1 cellular context compared by ENCODE assay signal in the genomic region with DNA sequence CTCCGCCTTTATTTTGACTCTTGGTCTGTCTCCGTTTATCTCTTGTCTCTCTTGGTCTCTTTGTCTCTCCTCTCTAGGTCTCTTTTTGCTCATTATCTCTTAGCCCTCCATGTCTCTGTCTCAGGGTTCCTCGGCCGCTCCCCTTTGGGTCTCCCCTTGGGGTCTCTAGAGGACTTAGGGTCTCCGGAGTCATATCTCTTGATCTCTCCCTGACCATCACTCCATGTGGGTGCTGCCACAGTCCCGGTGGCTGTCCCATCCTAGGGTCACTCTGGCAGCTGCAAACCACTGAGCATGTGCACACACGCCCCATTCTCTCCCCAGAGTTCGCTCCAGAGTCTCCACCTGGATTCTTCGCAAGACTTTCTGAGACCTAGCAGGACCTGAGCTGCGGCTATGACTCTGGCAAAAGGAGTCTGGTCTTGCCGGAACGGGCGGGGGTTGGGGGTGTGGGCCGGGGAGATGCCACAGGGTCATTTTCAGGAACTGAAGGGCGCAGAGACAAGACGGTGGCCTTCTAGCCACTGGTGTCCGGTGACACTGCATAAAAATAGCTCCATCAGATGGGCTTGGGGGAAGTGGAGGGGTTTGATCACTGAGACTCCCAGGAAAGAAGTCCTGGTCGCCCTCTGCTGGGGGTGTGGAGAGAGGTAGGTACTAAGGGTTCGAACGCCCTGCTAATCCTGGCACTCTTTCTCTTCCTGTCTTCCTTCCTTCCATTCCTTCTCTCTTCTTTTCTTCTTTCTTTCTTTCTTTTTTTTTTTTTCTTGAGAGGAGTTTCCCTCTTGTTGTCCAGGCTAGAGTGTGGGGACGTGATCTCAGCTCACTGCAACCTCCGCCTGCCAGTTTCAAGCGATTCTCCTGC.
TF ChIP-seq lines count a peak whose summit lies in the region.

No MANE protein-coding gene starts in this region.

TF ChIP-seq in GM12878, 131 proteins besides CTCF, POLR2A, EP300 and RAD21:
- no peak for TF ChIP-seq SIN3A (IDR thresholded peaks at IDR 0.05; ENCODE audit: low read depth, low read length)
- TF ChIP-seq, protein P1, sequence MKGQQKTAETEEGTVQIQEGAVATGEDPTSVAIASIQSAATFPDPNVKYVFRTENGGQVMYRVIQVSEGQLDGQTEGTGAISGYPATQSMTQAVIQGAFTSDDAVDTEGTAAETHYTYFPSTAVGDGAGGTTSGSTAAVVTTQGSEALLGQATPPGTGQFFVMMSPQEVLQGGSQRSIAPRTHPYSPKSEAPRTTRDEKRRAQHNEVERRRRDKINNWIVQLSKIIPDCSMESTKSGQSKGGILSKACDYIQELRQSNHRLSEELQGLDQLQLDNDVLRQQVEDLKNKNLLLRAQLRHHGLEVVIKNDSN (IDR thresholded peaks at IDR 0.05; ENCODE audit: borderline replicate concordance, extremely low read length, insufficient read depth, low read depth, low read length), result no peak
- TF ChIP-seq SIX5 (IDR thresholded peaks at IDR 0.05; ENCODE audit: low read depth, low read length, severe bottlenecking), result no peak
- no peak for TF ChIP-seq BACH1 (IDR thresholded peaks at IDR 0.05; ENCODE audit: borderline replicate concordance)
- TF ChIP-seq CEBPB (IDR thresholded peaks at IDR 0.05; ENCODE audit: borderline replicate concordance in 1 of 2, low read depth in 2 of 2, low read length in 2 of 2), result no peak
- no peak for TF ChIP-seq RFX5 (IDR thresholded peaks at IDR 0.05; ENCODE audit: low read depth, low read length)
- TF ChIP-seq, protein P2, sequence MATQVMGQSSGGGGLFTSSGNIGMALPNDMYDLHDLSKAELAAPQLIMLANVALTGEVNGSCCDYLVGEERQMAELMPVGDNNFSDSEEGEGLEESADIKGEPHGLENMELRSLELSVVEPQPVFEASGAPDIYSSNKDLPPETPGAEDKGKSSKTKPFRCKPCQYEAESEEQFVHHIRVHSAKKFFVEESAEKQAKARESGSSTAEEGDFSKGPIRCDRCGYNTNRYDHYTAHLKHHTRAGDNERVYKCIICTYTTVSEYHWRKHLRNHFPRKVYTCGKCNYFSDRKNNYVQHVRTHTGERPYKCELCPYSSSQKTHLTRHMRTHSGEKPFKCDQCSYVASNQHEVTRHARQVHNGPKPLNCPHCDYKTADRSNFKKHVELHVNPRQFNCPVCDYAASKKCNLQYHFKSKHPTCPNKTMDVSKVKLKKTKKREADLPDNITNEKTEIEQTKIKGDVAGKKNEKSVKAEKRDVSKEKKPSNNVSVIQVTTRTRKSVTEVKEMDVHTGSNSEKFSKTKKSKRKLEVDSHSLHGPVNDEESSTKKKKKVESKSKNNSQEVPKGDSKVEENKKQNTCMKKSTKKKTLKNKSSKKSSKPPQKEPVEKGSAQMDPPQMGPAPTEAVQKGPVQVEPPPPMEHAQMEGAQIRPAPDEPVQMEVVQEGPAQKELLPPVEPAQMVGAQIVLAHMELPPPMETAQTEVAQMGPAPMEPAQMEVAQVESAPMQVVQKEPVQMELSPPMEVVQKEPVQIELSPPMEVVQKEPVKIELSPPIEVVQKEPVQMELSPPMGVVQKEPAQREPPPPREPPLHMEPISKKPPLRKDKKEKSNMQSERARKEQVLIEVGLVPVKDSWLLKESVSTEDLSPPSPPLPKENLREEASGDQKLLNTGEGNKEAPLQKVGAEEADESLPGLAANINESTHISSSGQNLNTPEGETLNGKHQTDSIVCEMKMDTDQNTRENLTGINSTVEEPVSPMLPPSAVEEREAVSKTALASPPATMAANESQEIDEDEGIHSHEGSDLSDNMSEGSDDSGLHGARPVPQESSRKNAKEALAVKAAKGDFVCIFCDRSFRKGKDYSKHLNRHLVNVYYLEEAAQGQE (IDR thresholded peaks at IDR 0.05; ENCODE audit: low read depth, low read length), result no peak
- TF ChIP-seq, protein P3, sequence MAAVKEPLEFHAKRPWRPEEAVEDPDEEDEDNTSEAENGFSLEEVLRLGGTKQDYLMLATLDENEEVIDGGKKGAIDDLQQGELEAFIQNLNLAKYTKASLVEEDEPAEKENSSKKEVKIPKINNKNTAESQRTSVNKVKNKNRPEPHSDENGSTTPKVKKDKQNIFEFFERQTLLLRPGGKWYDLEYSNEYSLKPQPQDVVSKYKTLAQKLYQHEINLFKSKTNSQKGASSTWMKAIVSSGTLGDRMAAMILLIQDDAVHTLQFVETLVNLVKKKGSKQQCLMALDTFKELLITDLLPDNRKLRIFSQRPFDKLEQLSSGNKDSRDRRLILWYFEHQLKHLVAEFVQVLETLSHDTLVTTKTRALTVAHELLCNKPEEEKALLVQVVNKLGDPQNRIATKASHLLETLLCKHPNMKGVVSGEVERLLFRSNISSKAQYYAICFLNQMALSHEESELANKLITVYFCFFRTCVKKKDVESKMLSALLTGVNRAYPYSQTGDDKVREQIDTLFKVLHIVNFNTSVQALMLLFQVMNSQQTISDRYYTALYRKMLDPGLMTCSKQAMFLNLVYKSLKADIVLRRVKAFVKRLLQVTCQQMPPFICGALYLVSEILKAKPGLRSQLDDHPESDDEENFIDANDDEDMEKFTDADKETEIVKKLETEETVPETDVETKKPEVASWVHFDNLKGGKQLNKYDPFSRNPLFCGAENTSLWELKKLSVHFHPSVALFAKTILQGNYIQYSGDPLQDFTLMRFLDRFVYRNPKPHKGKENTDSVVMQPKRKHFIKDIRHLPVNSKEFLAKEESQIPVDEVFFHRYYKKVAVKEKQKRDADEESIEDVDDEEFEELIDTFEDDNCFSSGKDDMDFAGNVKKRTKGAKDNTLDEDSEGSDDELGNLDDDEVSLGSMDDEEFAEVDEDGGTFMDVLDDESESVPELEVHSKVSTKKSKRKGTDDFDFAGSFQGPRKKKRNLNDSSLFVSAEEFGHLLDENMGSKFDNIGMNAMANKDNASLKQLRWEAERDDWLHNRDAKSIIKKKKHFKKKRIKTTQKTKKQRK (IDR thresholded peaks at IDR 0.05; ENCODE audit: low read depth, low read length), result no peak
- no peak for TF ChIP-seq KLF5 (IDR thresholded peaks at IDR 0.05; ENCODE audit: partially characterized antibody)
- no peak for TF ChIP-seq MEF2B (IDR thresholded peaks at IDR 0.05; ENCODE audit: partially characterized antibody, poor library complexity, severe bottlenecking)
- TF ChIP-seq, protein P4, sequence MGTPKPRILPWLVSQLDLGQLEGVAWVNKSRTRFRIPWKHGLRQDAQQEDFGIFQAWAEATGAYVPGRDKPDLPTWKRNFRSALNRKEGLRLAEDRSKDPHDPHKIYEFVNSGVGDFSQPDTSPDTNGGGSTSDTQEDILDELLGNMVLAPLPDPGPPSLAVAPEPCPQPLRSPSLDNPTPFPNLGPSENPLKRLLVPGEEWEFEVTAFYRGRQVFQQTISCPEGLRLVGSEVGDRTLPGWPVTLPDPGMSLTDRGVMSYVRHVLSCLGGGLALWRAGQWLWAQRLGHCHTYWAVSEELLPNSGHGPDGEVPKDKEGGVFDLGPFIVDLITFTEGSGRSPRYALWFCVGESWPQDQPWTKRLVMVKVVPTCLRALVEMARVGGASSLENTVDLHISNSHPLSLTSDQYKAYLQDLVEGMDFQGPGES (IDR thresholded peaks at IDR 0.05), result no peak
- TF ChIP-seq, protein P5, sequence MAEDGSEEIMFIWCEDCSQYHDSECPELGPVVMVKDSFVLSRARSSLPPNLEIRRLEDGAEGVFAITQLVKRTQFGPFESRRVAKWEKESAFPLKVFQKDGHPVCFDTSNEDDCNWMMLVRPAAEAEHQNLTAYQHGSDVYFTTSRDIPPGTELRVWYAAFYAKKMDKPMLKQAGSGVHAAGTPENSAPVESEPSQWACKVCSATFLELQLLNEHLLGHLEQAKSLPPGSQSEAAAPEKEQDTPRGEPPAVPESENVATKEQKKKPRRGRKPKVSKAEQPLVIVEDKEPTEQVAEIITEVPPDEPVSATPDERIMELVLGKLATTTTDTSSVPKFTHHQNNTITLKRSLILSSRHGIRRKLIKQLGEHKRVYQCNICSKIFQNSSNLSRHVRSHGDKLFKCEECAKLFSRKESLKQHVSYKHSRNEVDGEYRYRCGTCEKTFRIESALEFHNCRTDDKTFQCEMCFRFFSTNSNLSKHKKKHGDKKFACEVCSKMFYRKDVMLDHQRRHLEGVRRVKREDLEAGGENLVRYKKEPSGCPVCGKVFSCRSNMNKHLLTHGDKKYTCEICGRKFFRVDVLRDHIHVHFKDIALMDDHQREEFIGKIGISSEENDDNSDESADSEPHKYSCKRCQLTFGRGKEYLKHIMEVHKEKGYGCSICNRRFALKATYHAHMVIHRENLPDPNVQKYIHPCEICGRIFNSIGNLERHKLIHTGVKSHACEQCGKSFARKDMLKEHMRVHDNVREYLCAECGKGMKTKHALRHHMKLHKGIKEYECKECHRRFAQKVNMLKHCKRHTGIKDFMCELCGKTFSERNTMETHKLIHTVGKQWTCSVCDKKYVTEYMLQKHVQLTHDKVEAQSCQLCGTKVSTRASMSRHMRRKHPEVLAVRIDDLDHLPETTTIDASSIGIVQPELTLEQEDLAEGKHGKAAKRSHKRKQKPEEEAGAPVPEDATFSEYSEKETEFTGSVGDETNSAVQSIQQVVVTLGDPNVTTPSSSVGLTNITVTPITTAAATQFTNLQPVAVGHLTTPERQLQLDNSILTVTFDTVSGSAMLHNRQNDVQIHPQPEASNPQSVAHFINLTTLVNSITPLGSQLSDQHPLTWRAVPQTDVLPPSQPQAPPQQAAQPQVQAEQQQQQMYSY (CRISPR knock-in tag; IDR thresholded peaks at IDR 0.05), result no peak
- no peak for TF ChIP-seq NR2C2 (IDR thresholded peaks at IDR 0.05; ENCODE audit: borderline replicate concordance, control insufficient read depth, insufficient read length, low read depth)
- TF ChIP-seq CHD4 (IDR thresholded peaks at IDR 0.05), result no peak
- TF ChIP-seq SREBF2 (IDR thresholded peaks at IDR 0.05; ENCODE audit: low read length), result no peak
- TF ChIP-seq, protein P6, sequence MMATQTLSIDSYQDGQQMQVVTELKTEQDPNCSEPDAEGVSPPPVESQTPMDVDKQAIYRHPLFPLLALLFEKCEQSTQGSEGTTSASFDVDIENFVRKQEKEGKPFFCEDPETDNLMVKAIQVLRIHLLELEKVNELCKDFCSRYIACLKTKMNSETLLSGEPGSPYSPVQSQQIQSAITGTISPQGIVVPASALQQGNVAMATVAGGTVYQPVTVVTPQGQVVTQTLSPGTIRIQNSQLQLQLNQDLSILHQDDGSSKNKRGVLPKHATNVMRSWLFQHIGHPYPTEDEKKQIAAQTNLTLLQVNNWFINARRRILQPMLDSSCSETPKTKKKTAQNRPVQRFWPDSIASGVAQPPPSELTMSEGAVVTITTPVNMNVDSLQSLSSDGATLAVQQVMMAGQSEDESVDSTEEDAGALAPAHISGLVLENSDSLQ (IDR thresholded peaks at IDR 0.05), result no peak
- TF ChIP-seq ZSCAN29 (IDR thresholded peaks at IDR 0.05), result no peak
- TF ChIP-seq, protein P7, sequence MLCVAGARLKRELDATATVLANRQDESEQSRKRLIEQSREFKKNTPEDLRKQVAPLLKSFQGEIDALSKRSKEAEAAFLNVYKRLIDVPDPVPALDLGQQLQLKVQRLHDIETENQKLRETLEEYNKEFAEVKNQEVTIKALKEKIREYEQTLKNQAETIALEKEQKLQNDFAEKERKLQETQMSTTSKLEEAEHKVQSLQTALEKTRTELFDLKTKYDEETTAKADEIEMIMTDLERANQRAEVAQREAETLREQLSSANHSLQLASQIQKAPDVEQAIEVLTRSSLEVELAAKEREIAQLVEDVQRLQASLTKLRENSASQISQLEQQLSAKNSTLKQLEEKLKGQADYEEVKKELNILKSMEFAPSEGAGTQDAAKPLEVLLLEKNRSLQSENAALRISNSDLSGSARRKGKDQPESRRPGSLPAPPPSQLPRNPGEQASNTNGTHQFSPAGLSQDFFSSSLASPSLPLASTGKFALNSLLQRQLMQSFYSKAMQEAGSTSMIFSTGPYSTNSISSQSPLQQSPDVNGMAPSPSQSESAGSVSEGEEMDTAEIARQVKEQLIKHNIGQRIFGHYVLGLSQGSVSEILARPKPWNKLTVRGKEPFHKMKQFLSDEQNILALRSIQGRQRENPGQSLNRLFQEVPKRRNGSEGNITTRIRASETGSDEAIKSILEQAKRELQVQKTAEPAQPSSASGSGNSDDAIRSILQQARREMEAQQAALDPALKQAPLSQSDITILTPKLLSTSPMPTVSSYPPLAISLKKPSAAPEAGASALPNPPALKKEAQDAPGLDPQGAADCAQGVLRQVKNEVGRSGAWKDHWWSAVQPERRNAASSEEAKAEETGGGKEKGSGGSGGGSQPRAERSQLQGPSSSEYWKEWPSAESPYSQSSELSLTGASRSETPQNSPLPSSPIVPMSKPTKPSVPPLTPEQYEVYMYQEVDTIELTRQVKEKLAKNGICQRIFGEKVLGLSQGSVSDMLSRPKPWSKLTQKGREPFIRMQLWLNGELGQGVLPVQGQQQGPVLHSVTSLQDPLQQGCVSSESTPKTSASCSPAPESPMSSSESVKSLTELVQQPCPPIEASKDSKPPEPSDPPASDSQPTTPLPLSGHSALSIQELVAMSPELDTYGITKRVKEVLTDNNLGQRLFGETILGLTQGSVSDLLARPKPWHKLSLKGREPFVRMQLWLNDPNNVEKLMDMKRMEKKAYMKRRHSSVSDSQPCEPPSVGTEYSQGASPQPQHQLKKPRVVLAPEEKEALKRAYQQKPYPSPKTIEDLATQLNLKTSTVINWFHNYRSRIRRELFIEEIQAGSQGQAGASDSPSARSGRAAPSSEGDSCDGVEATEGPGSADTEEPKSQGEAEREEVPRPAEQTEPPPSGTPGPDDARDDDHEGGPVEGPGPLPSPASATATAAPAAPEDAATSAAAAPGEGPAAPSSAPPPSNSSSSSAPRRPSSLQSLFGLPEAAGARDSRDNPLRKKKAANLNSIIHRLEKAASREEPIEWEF (IDR thresholded peaks at IDR 0.05; ENCODE audit: insufficient replicate concordance, low read depth, low read length), result no peak
- TF ChIP-seq JUND (IDR thresholded peaks at IDR 0.05; ENCODE audit: low read depth, low read length), result no peak
- TF ChIP-seq, protein P8, sequence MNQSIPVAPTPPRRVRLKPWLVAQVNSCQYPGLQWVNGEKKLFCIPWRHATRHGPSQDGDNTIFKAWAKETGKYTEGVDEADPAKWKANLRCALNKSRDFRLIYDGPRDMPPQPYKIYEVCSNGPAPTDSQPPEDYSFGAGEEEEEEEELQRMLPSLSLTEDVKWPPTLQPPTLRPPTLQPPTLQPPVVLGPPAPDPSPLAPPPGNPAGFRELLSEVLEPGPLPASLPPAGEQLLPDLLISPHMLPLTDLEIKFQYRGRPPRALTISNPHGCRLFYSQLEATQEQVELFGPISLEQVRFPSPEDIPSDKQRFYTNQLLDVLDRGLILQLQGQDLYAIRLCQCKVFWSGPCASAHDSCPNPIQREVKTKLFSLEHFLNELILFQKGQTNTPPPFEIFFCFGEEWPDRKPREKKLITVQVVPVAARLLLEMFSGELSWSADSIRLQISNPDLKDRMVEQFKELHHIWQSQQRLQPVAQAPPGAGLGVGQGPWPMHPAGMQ (IDR thresholded peaks at IDR 0.05; ENCODE audit: borderline replicate concordance), result no peak
